In genomic region chr3:71584216-71585061, GRCh38 we compare ENCODE assay signal across 1 cellular context.
A peak's percentile ranks its signal among the peaks of the same experiment; 100 is the strongest.
TF ChIP-seq lines count a peak whose summit lies in the region.

No MANE protein-coding gene starts in this region.

TF ChIP-seq in HEK293, 187 proteins besides CTCF, POLR2A, EP300 and RAD21 (continued from another document):
- 0 out of 2 replicates have a peak, but pooled peaks have one; percentile 30 for TF ChIP-seq ZNF629 (tag by site-specific recombination; IDR thresholded peaks at IDR 0.05)
- TF ChIP-seq ZBTB10 (tag by site-specific recombination; IDR thresholded peaks at IDR 0.05), result 0 out of 2 replicates have a peak, but pooled peaks have one; percentile 42
- TF ChIP-seq ZEB2 (tag by site-specific recombination; IDR thresholded peaks at IDR 0.05), result 0 out of 2 replicates have a peak, but pooled peaks have one; percentile 35
- TF ChIP-seq PRDM10 (tag by site-specific recombination; IDR thresholded peaks at IDR 0.05), result peak; percentile 83
- no peak for TF ChIP-seq YY1 (tag by site-specific recombination; IDR thresholded peaks at IDR 0.05)
